In the genomic region with DNA sequence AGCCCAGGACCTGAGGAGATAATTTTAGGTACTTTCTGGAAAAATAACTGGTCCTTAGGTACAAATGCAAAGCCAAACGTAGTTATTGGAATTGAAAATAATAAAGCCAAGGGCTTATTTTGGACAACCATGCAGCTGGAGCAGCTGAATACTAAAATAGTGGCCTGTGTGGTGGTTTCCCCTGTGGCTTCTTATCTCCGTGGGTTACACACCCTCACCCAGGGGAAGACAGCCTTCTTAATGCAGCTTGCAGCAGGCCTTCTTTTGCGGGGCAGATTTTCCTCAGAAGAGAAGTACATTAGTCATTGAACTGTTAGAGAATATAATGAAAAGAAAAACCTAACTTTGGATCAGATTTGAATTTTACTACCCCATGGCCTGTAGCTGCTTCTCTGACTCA, we compare ENCODE assay signal across 14 cellular contexts.
DNase-seq lines count a peak whose midpoint lies in the region; ATAC-seq and TF ChIP-seq lines count a peak whose summit lies in the region.
"Had no signal": no experiment of that assay in that cellular context is flagged by ENCODE, and none has a peak within 500 bp of the region (broad histone marks: within the 10 kb centered on the region; RNA-seq: fewer than 3 reads in every experiment).

No MANE protein-coding gene starts in this region.

- H3K27me3 ChIP-seq in DND-41 (ENCODE audit: insufficient read depth, low read length, poor library complexity) (peaks cover 8% of the 10 kb centered on the region), aorta (ENCODE audit: control insufficient read depth in 1 of 2, insufficient read depth in 2 of 2, low read length in 1 of 2) (no peaks in the 10 kb centered on the region)
- no peaks in the 10 kb centered on the region for H3K27me3 ChIP-seq in CD4-positive, alpha-beta memory T cell (ENCODE audit: insufficient read depth, low read length)

- H3K4me1 ChIP-seq in DND-41 (ENCODE audit: insufficient read depth, low read length) (peaks cover 30% of the 10 kb centered on the region), aorta (ENCODE audit: control insufficient read depth in 1 of 2, insufficient read depth in 2 of 2, low read length in 2 of 2) (peaks cover 4 to 8% of the 10 kb centered on the region in 2 donors)
- H3K4me1 ChIP-seq in CD4-positive, alpha-beta memory T cell (ENCODE audit: insufficient read depth, low read length), result peaks cover 10% of the 10 kb centered on the region

- intact Hi-C loops in aorta (cut with DNase I), result no loop called here
- intact Hi-C loops in CD4-positive, alpha-beta memory T cell (cut with micrococcal nuclease), result no loop called here

- no peaks in the 10 kb centered on the region for H3K9me3 Mint-ChIP-seq in CD4-positive, alpha-beta memory T cell
- H3K9me3 Mint-ChIP-seq in WTC11, result no peaks in the 10 kb centered on the region

- no peaks in the 10 kb centered on the region for H3K79me2 ChIP-seq in DND-41 (ENCODE audit: insufficient read depth, low read length)

- ATAC-seq in DND-41 (ENCODE audit: insufficient read depth, low read depth) (no peak), GM19351 (IDR thresholded peaks at IDR 0.05; ENCODE audit: unreplicated experiment) (peak; percentile 56), aorta (ENCODE audit: low FRiP score) (no peak), WTC11 (no peak)
- ATAC-seq: activated CD8-positive, alpha-beta memory T cell treated with anti-CD3 and anti-CD28 coated beads, Interleukin-2, amount 10 ng/mL, durations not matched to agents 7 days and 5 days had no signal

- TF ChIP-seq POLR2A in NB4 (IDR thresholded peaks at IDR 0.05; ENCODE audit: extremely low read depth, insufficient read length), result no peak

- no peaks in the 10 kb centered on the region for H3K27me3 Mint-ChIP-seq in CD4-positive, alpha-beta memory T cell
- no peaks in the 10 kb centered on the region for H3K27me3 Mint-ChIP-seq in WTC11 (ENCODE audit: low read depth)
- H3K27me3 Mint-ChIP-seq: activated CD8-positive, alpha-beta memory T cell treated with anti-CD3 and anti-CD28 coated beads, Interleukin-2, amount 10 ng/mL, durations not matched to agents 7 days and 5 days had no signal

- H3K9me3 ChIP-seq in DND-41 (ENCODE audit: insufficient read depth, low read length, severe bottlenecking) (no peaks in the 10 kb centered on the region), aorta (ENCODE audit: control insufficient read depth, low read length) (no peaks in the 10 kb centered on the region)
- H3K9me3 ChIP-seq in CD4-positive, alpha-beta memory T cell (ENCODE audit: control insufficient read depth in 1 of 2, low read length in 2 of 2), result no peaks in the 10 kb centered on the region

- no peak overlapping the region for H2AFZ ChIP-seq in DND-41 (ENCODE audit: low read depth, low read length)
- H2AFZ ChIP-seq: PC-9 had no signal

- no peak overlapping the region for H3K27ac Mint-ChIP-seq in CD4-positive, alpha-beta memory T cell
- no peak overlapping the region for H3K27ac Mint-ChIP-seq in WTC11
- H3K27ac Mint-ChIP-seq: activated CD8-positive, alpha-beta memory T cell treated with anti-CD3 and anti-CD28 coated beads, Interleukin-2, amount 10 ng/mL, durations not matched to agents 7 days and 5 days had no signal

- H3K27ac ChIP-seq in DND-41 (ENCODE audit: low read length), result no peak overlapping the region
- H3K27ac ChIP-seq in aorta (ENCODE audit: low read depth in 1 of 2, low read length in 2 of 2), result no peak overlapping the region
- H3K27ac ChIP-seq in CD4-positive, alpha-beta memory T cell (ENCODE audit: low read depth, low read length), result no peak overlapping the region
- H3K27ac ChIP-seq: PC-9 had no signal

- CTCF ChIA-PET in CD4-positive, alpha-beta memory T cell (lab: Charles Lee; ENCODE audit: partially characterized antibody), result no interaction called here
- CTCF ChIA-PET in WTC11 (lab: Charles Lee), result no interaction called here

- TF ChIP-seq CTCF in DND-41 (IDR thresholded peaks at IDR 0.05; ENCODE audit: borderline replicate concordance, extremely low read depth, low read length, poor library complexity, severe bottlenecking) (no peak), NB4 (IDR thresholded peaks at IDR 0.05; ENCODE audit: low read depth, low read length) (no peak), cardiac fibroblast (IDR thresholded peaks at IDR 0.05; ENCODE audit: low read depth, low read length) (no peak), WTC11 (IDR thresholded peaks at IDR 0.05) (no peak)

- H3K36me3 ChIP-seq in DND-41 (ENCODE audit: insufficient read depth, low read length) (no peaks in the 10 kb centered on the region), aorta (ENCODE audit: control insufficient read depth in 1 of 2, insufficient read depth in 2 of 2, low read length in 1 of 2) (no peaks in the 10 kb centered on the region)
- no peaks in the 10 kb centered on the region for H3K36me3 ChIP-seq in CD4-positive, alpha-beta memory T cell (ENCODE audit: insufficient read depth, low read length)

- peak; percentile 8 for DNase-seq in DND-41
- DNase-seq in NB4 (ENCODE audit: low read depth), result peak; percentile 72
- peak; percentile 31 to 53 for DNase-seq in cardiac fibroblast (ENCODE audit: low read depth in 2 of 2)
- DNase-seq in HuH-7.5 (ENCODE audit: low spot score), result no peak
- no peak for DNase-seq in aorta
- no peak for DNase-seq in CD4-positive, alpha-beta memory T cell
- DNase-seq in WTC11 (ENCODE audit: low spot score), result no peak
- DNase-seq: activated CD8-positive, alpha-beta memory T cell treated with anti-CD3 and anti-CD28 coated beads, Interleukin-2, amount 10 ng/mL, durations not matched to agents 7 days and 5 days; effector CD8-positive, alpha-beta T cell; EL; kidney; NCI-H2227 treated with DMSO at 0.1 percent for 48 hours had no signal

- H3K4me3 ChIP-seq in DND-41 (ENCODE audit: low read depth in 1 of 2, low read length in 2 of 2) (no peak overlapping the region), NB4 (ENCODE audit: low read depth, low read length) (no peak overlapping the region), cardiac fibroblast (replicated peaks in 1 of 2; ENCODE audit: low read depth in 2 of 2, low read length in 2 of 2) (no peak overlapping the region), aorta (ENCODE audit: low read length in 2 of 2) (no peak overlapping the region)
- no peak overlapping the region for H3K4me3 ChIP-seq in CD4-positive, alpha-beta memory T cell (ENCODE audit: low read length in 2 of 2)
- H3K4me3 ChIP-seq: PC-9 had no signal

- no peak overlapping the region for H3K9ac ChIP-seq in DND-41 (ENCODE audit: low read depth, low read length)

- H3K36me3 Mint-ChIP-seq in CD4-positive, alpha-beta memory T cell, result no peaks in the 10 kb centered on the region
- H3K36me3 Mint-ChIP-seq in WTC11, result no peaks in the 10 kb centered on the region
- H3K36me3 Mint-ChIP-seq: activated CD8-positive, alpha-beta memory T cell treated with anti-CD3 and anti-CD28 coated beads, Interleukin-2, amount 10 ng/mL, durations not matched to agents 7 days and 5 days had no signal

- H3K4me3 Mint-ChIP-seq in CD4-positive, alpha-beta memory T cell, result no peak overlapping the region
- H3K4me3 Mint-ChIP-seq in WTC11, result no peak overlapping the region
- H3K4me3 Mint-ChIP-seq: activated CD8-positive, alpha-beta memory T cell treated with anti-CD3 and anti-CD28 coated beads, Interleukin-2, amount 10 ng/mL, durations not matched to agents 7 days and 5 days had no signal

- POLR2A ChIA-PET in CD4-positive, alpha-beta memory T cell (lab: Charles Lee; ENCODE audit: partially characterized antibody), result no interaction called here
- POLR2A ChIA-PET in WTC11 (lab: Charles Lee), result no interaction called here

- peaks cover 14 to 27% (median 17%) of the 10 kb centered on the region in 4 donors for H3K4me1 Mint-ChIP-seq in CD4-positive, alpha-beta memory T cell
- peaks cover 8% of the 10 kb centered on the region for H3K4me1 Mint-ChIP-seq in WTC11

- WGBS in aorta, 2 donors, result 70 to 79% methylated on average over 3 of the region's 3 CpGs

- H3K4me2 ChIP-seq in DND-41 (ENCODE audit: insufficient read depth, low read length), result no peak overlapping the region
- H3K4me2 ChIP-seq: PC-9 had no signal

- 0 out of 2 replicates have a peak, but pooled peaks cover 2% of the 10 kb centered on the region for H4K20me1 ChIP-seq in DND-41 (ENCODE audit: insufficient read depth, low read length)

TF ChIP-seq in WTC11, 78 proteins besides CTCF, POLR2A, EP300 and RAD21:
- no peak for TF ChIP-seq TEAD1 (CRISPR knock-in tag; IDR thresholded peaks at IDR 0.05)
- TF ChIP-seq, protein P1, sequence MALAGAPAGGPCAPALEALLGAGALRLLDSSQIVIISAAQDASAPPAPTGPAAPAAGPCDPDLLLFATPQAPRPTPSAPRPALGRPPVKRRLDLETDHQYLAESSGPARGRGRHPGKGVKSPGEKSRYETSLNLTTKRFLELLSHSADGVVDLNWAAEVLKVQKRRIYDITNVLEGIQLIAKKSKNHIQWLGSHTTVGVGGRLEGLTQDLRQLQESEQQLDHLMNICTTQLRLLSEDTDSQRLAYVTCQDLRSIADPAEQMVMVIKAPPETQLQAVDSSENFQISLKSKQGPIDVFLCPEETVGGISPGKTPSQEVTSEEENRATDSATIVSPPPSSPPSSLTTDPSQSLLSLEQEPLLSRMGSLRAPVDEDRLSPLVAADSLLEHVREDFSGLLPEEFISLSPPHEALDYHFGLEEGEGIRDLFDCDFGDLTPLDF (CRISPR knock-in tag; IDR thresholded peaks at IDR 0.05), result no peak
- TF ChIP-seq CREB1 (CRISPR knock-in tag; IDR thresholded peaks at IDR 0.05), result no peak
- TF ChIP-seq, protein P2, sequence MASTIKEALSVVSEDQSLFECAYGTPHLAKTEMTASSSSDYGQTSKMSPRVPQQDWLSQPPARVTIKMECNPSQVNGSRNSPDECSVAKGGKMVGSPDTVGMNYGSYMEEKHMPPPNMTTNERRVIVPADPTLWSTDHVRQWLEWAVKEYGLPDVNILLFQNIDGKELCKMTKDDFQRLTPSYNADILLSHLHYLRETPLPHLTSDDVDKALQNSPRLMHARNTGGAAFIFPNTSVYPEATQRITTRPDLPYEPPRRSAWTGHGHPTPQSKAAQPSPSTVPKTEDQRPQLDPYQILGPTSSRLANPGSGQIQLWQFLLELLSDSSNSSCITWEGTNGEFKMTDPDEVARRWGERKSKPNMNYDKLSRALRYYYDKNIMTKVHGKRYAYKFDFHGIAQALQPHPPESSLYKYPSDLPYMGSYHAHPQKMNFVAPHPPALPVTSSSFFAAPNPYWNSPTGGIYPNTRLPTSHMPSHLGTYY (CRISPR knock-in tag; IDR thresholded peaks at IDR 0.05), result no peak
- TF ChIP-seq MLX (CRISPR knock-in tag; IDR thresholded peaks at IDR 0.05), result no peak
- no peak for TF ChIP-seq ATF1 (CRISPR knock-in tag; IDR thresholded peaks at IDR 0.05)
- TF ChIP-seq ETV6 (CRISPR knock-in tag; IDR thresholded peaks at IDR 0.05), result no peak
TF ChIP-seq in WTC11: peak in this region for 0.

Comparison
In these comparisons a context has a peak if more than half of its experiments do, and no peak if none do; other contexts are left out.
1. DNase-seq: peak in DND-41 (single experiment), NB4 (single experiment) and cardiac fibroblast (2 of 2); none in HuH-7.5 (single experiment), aorta (0 of 2), CD4-positive, alpha-beta memory T cell (0 of 5) and WTC11 (single experiment).